1 cellular context compared by ENCODE assay signal in the genomic region with DNA sequence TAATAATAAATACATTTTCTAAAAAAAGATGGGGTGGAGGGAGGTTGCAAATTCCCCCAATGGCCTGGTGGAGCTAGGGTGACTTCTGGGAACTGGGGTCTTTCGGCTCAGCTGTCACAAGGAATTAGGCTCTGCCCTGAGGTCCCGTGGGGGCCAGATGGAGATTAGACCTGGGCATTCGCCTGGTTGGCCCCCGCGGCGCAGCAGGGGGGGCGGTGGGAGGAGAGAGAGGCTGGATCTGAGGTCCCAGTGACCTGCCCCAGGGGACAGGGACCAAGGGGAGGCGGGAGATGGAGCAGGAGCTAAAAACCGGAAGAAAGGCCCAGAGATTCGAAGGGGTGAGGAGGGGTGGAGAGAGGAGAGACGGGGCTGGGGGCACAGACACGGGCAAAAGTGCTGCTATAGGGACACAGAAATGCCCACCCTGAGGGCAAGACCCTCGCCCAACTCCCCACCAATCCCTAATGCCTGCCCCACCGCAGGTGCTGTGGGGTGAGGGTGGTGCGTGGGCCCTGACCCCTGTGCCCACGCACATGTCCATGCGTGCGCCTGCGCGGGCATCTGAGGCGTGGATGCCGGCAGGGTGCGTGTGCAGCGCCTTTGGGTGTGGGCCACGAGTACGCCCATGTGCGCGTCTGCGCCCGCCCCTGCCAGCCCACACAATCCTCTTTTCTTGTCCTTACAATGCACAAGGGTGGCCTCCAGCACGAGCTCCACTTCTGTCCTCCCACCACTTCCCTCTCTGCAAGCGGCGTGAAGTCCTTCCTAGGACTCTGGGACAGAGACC.
TF ChIP-seq lines count a peak whose summit lies in the region.

No MANE protein-coding gene starts in this region.

TF ChIP-seq in HEK293, 187 proteins besides CTCF, POLR2A, EP300 and RAD21 (continued from another document):
- TF ChIP-seq, protein P1, sequence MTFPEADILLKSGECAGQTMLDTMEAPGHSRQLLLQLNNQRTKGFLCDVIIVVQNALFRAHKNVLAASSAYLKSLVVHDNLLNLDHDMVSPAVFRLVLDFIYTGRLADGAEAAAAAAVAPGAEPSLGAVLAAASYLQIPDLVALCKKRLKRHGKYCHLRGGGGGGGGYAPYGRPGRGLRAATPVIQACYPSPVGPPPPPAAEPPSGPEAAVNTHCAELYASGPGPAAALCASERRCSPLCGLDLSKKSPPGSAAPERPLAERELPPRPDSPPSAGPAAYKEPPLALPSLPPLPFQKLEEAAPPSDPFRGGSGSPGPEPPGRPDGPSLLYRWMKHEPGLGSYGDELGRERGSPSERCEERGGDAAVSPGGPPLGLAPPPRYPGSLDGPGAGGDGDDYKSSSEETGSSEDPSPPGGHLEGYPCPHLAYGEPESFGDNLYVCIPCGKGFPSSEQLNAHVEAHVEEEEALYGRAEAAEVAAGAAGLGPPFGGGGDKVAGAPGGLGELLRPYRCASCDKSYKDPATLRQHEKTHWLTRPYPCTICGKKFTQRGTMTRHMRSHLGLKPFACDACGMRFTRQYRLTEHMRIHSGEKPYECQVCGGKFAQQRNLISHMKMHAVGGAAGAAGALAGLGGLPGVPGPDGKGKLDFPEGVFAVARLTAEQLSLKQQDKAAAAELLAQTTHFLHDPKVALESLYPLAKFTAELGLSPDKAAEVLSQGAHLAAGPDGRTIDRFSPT (tag by site-specific recombination; IDR thresholded peaks at IDR 0.05): 0 out of 2 replicates have a peak, but pooled peaks have one; percentile 57
- TF ChIP-seq EGR2 (tag by site-specific recombination; IDR thresholded peaks at IDR 0.05; ENCODE audit: low read depth): peak; percentile 63; the same call in 1 of the 2 replicates
